ENCODE assay signal across 7 cellular contexts in genomic region chr22:45096256-45096907, GRCh38.
DNase-seq lines count a peak whose midpoint lies in the region; ATAC-seq and TF ChIP-seq lines count a peak whose summit lies in the region.

No MANE protein-coding gene starts in this region.

- H3K27ac ChIP-seq in MM.1S (ENCODE audit: low read length) (no peak overlapping the region), iPS DF 6.9 (ENCODE audit: low read length) (no peak overlapping the region)

- H3F3A ChIP-seq in MM.1S (ENCODE audit: insufficient read depth, low read length) = no peaks in the 10 kb centered on the region

- TF ChIP-seq CTCF in MM.1S (IDR thresholded peaks at IDR 0.05; ENCODE audit: low read length) = peak; percentile 84

- H3K27me3 ChIP-seq in MM.1S (replicated peaks; ENCODE audit: insufficient read depth, low read length) (peaks cover 92% of the 10 kb centered on the region), iPS DF 6.9 (ENCODE audit: control insufficient read depth, insufficient read depth, low read length) (no peaks in the 10 kb centered on the region)

- no peak overlapping the region for H2AFZ ChIP-seq in MM.1S (ENCODE audit: low read length)

- H3K9me2 ChIP-seq in MM.1S (replicated peaks; ENCODE audit: insufficient read depth, low read length) = no peaks in the 10 kb centered on the region

- no peaks in the 10 kb centered on the region for H4K20me1 ChIP-seq in MM.1S (ENCODE audit: insufficient read depth, low read length)

- H3K79me2 ChIP-seq in MM.1S (ENCODE audit: low read length) = no peaks in the 10 kb centered on the region

- no peak overlapping the region for H3K4me2 ChIP-seq in MM.1S (ENCODE audit: low read depth, low read length)

- DNase-seq in GM04504 (ENCODE audit: low read depth) (peak; percentile 36), MM.1S (peak; percentile 42), SKM-1 treated with dmso at 0.1 percent for 144 hours (lab: John Stamatoyannopoulos, UW; ENCODE audit: unreplicated experiment) (peak; percentile 61), astrocyte of the hippocampus (ENCODE audit: low read depth, low spot score) (peak; percentile 85), iPS DF 6.9 (ENCODE audit: low read depth, low spot score) (peak; percentile 47)
- peak in 2 of 3 donors; percentile 19 to 60 for DNase-seq in stimulated activated CD4-positive, alpha-beta T cell treated with anti-CD3 and anti-CD28 coated beads, Interleukin-12 subunit alpha, Interleukin-12 subunit beta, amount 100 ng/mL, for 48 hours (ENCODE audit: low read depth in 2 of 3, low spot score in 1 of 3)

- no peak overlapping the region for H3K9ac ChIP-seq in MM.1S (ENCODE audit: low read length)

- ATAC-seq in GM18870 (IDR thresholded peaks at IDR 0.05; ENCODE audit: unreplicated experiment) = no peak

- WGBS in iPS DF 6.9 (ENCODE audit: insufficient coverage, insufficient read length) = no CpG with 5 or more reads among the region's 7 CpGs

- H3K4me1 ChIP-seq in MM.1S (ENCODE audit: low read length) = no peaks in the 10 kb centered on the region
- peaks cover 1% of the 10 kb centered on the region; the same call in 1 of the 2 replicates for H3K4me1 ChIP-seq in iPS DF 6.9 (ENCODE audit: control insufficient read depth, insufficient read depth, low read length)

- no peaks in the 10 kb centered on the region for H3K9me3 ChIP-seq in MM.1S (replicated peaks; ENCODE audit: insufficient read depth, low read length)
- H3K9me3 ChIP-seq in iPS DF 6.9 (ENCODE audit: control insufficient read depth, insufficient read depth, low read length) = no peaks in the 10 kb centered on the region

- H3K36me3 ChIP-seq in MM.1S (replicated peaks; ENCODE audit: insufficient read depth, low read length) = no peaks in the 10 kb centered on the region
- no peaks in the 10 kb centered on the region for H3K36me3 ChIP-seq in iPS DF 6.9 (ENCODE audit: control insufficient read depth, insufficient read depth, low read length)

- H3K4me3 ChIP-seq in MM.1S (ENCODE audit: low read length) (no peak overlapping the region), iPS DF 6.9 (ENCODE audit: low read length) (no peak overlapping the region)
